8 cellular contexts compared by ENCODE assay signal in the genomic region with DNA sequence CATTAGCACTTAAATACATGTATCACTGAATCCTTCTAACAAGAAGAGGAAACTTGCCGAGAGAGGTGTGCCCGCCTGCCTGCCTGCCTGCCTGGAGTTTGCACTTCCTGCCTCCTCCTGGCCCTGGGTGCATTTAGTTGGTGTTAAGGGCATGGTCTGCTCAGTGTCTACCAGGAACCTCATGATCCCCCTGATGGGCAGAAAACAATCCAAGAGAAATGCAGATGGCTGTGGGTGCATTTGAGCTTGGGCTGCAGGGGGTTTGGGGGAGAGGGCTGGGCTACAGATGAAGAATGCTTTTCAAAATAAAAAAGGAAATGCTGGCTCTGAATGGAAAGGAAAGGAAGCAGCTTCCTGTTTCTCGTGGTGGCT.
DNase-seq lines count a peak whose midpoint lies in the region; ATAC-seq and TF ChIP-seq lines count a peak whose summit lies in the region.
"Had no signal": no experiment of that assay in that cellular context is flagged by ENCODE, and none has a peak within 500 bp of the region (broad histone marks: within the 10 kb centered on the region; RNA-seq: fewer than 3 reads in every experiment).

No MANE protein-coding gene starts in this region.

- TF ChIP-seq CTCF in neutrophil (IDR thresholded peaks at IDR 0.05), result no peak

- peak overlapping the region; percentile 73 for H3K27ac ChIP-seq in neutrophil
- H3K27ac ChIP-seq: VCaP had no signal

- peak; percentile 39 to 40 for DNase-seq in activated CD4-positive, alpha-beta T cell treated with anti-CD3 and anti-CD28 coated beads, Interleukin-2, amount 50 U/mL, for 48 hours
- DNase-seq in iPS-NIHi7 (ENCODE audit: extremely low spot score), result no peak
- DNase-seq in activated CD8-positive, alpha-beta memory T cell treated with anti-CD3 and anti-CD28 coated beads, Interleukin-2, amount 50 U/mL, for 48 hours, result no peak
- no peak for DNase-seq in RKO (ENCODE audit: low spot score)

- no peaks in the 10 kb centered on the region for H3K9me3 ChIP-seq in neutrophil

- H3K4me3 ChIP-seq in neutrophil (ENCODE audit: low read depth in 1 of 2, low read length in 1 of 2), result peak overlapping the region; percentile 3 to 31

- peaks cover 14 to 15% of the 10 kb centered on the region in 2 experiments for H3K4me1 ChIP-seq in neutrophil (ENCODE audit: control insufficient read depth in 1 of 2, insufficient read depth in 1 of 2, low read depth in 1 of 2, low read length in 1 of 2)

- H3K36me3 ChIP-seq in neutrophil, result no peaks in the 10 kb centered on the region

- ATAC-seq in GM19043 (IDR thresholded peaks at IDR 0.05; ENCODE audit: low read depth, unreplicated experiment) (peak; percentile 9), HG02970 (IDR thresholded peaks at IDR 0.05; ENCODE audit: low FRiP score, unreplicated experiment) (peak; percentile 12)

- no peaks in the 10 kb centered on the region for H3K27me3 ChIP-seq in neutrophil

Comparison
In these comparisons a context has a peak if more than half of its experiments do, and no peak if none do; other contexts are left out.
1. DNase-seq: peak in activated CD4-positive, alpha-beta T cell treated with anti-CD3 and anti-CD28 coated beads, Interleukin-2, amount 50 U/mL, for 48 hours (2 of 2); none in iPS-NIHi7 (single experiment), activated CD8-positive, alpha-beta memory T cell treated with anti-CD3 and anti-CD28 coated beads, Interleukin-2, amount 50 U/mL, for 48 hours (single experiment) and RKO (single experiment).